In the genomic region with DNA sequence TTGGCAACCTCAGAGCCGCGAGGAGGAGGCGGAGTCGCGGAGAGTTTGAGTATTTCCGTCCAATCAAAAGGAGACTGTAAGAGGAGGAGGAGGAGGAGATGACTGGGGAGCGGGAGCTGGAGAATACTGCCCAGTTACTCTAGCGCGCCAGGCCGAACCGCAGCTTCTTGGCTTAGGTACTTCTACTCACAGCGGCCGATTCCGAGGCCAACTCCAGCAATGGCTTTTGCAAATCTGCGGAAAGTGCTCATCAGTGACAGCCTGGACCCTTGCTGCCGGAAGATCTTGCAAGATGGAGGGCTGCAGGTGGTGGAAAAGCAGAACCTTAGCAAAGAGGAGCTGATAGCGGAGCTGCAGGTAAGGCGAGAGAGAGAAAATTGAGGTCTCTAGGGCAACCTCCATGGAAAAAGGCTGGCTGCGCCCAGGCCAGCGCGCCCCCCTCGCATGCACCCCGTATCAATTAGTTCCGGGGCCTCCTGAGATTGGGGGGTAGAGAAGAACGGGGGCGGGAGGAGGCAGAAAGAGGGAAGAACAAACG, we compare ENCODE assay signal across 8 cellular contexts. TPM values are rescaled to one million over a fixed set of nuclear protein-coding genes. Genes with fewer than 3 reads are reported as not detected.
DNase-seq lines count a peak whose midpoint lies in the region; ATAC-seq lines count a peak whose summit lies in the region.

Gene PHGDH, plus strand, starts transcription at position 131 of the 538 bp plus-strand sequence. Its CDS starts 89 bp downstream, at position 220.

- H3K56ac ChIP-seq in mesendoderm (ENCODE audit: low read length): peak within 1 kb of the TSS; percentile 98

- no CpG with 5 or more reads among the region's 27 CpGs for WGBS in mesendoderm (ENCODE audit: extremely low coverage, insufficient coverage, low lambda C conversion rate)

- ATAC-seq in activated CD4-positive, CD25-positive, alpha-beta regulatory T cell treated with anti-CD3 and anti-CD28 coated beads, Interleukin-2, amount 50 U/mL, for 24 hours: peak; percentile 59 to 69
- ATAC-seq in HG02981 (IDR thresholded peaks at IDR 0.05; ENCODE audit: unreplicated experiment): peak; percentile 60

- H3K79me2 ChIP-seq in mesendoderm (ENCODE audit: control insufficient read depth, insufficient read depth, low read length): peaks cover 45% of the 10 kb centered on the region

- H3K9me3 ChIP-seq in endocrine pancreas (ENCODE audit: control insufficient read depth, low read length): no peaks in the 10 kb centered on the region

- H2BK120ac ChIP-seq in mesendoderm (ENCODE audit: low read depth, low read length): peak within 1 kb of the TSS; percentile 11

- no peak for DNase-seq in activated CD4-positive, CD25-positive, alpha-beta regulatory T cell (lab: John Stamatoyannopoulos, UW)
- peak; percentile 71 for DNase-seq in NCI-H2196 treated with DMSO at 0.1 percent for 48 hours (lab: John Stamatoyannopoulos, UW; ENCODE audit: unreplicated experiment)
- peak; percentile 9 to 30 for DNase-seq in activated CD4-positive, alpha-beta T cell treated with anti-CD3 and anti-CD28 coated beads, Interleukin-2, amount 50 U/mL, for 24 hours (ENCODE audit: low read depth in 1 of 2, low spot score in 1 of 2)
- peak; percentile 96 for DNase-seq in mesendoderm
- DNase-seq in stimulated activated CD8-positive, alpha-beta memory T cell treated with anti-CD3 and anti-CD28 coated beads, Interleukin-15, amount 100 ng/mL, for 4 hours (ENCODE audit: low read depth in 2 of 2): peak; percentile 17 to 19

- peak within 1 kb of the TSS; percentile 62 for H2BK5ac ChIP-seq in mesendoderm (ENCODE audit: low read length)

- no peak within 1 kb of the TSS for H2BK15ac ChIP-seq in mesendoderm (replicated peaks; ENCODE audit: low read depth)

- no peaks in the 10 kb centered on the region for H3K27me3 ChIP-seq in endocrine pancreas (ENCODE audit: control insufficient read depth, insufficient read depth, low read length)
- H3K27me3 ChIP-seq in mesendoderm (ENCODE audit: insufficient read depth, low read length, poor library complexity): no peaks in the 10 kb centered on the region

- peak within 1 kb of the TSS; percentile 87 for H3K4me2 ChIP-seq in mesendoderm (ENCODE audit: low read length)

- H2AK5ac ChIP-seq in mesendoderm (ENCODE audit: low read length): no peak within 1 kb of the TSS

- no peak within 1 kb of the TSS for H4K5ac ChIP-seq in mesendoderm (ENCODE audit: low read length)

- peak within 1 kb of the TSS; percentile 85 for H3K27ac ChIP-seq in mesendoderm (ENCODE audit: low read depth, low read length)

- H3K36me3 ChIP-seq in endocrine pancreas (ENCODE audit: control insufficient read depth, insufficient read depth, low read length): no peaks in the 10 kb centered on the region
- H3K36me3 ChIP-seq in mesendoderm (ENCODE audit: control insufficient read depth, insufficient read depth, low read length): peaks cover 1% of the 10 kb centered on the region

- H3K9ac ChIP-seq in endocrine pancreas (ENCODE audit: control insufficient read depth, insufficient read depth, low read length) (no peak within 1 kb of the TSS), mesendoderm (ENCODE audit: low read length) (peak within 1 kb of the TSS; percentile 80)

- H3K4me1 ChIP-seq in endocrine pancreas (ENCODE audit: control insufficient read depth, insufficient read depth, low read length) (no peaks in the 10 kb centered on the region), mesendoderm (ENCODE audit: control insufficient read depth, low read depth, low read length) (peaks cover 22% of the 10 kb centered on the region)

- H3K18ac ChIP-seq in mesendoderm (ENCODE audit: low read length): peak within 1 kb of the TSS; percentile 93

- no peak within 1 kb of the TSS for H4K8ac ChIP-seq in mesendoderm (ENCODE audit: low read depth, low read length)

- H3K79me1 ChIP-seq in mesendoderm (ENCODE audit: low read length): peaks cover 11% of the 10 kb centered on the region

- peak within 1 kb of the TSS; percentile 97 for H3K4ac ChIP-seq in mesendoderm (ENCODE audit: low read depth, low read length)

- H3K4me3 ChIP-seq in endocrine pancreas (ENCODE audit: control insufficient read depth, insufficient read depth, low read length): peak within 1 kb of the TSS; percentile 51
- H3K4me3 ChIP-seq in mesendoderm (ENCODE audit: low read length): peak within 1 kb of the TSS; percentile 78

- H3K23ac ChIP-seq in mesendoderm (ENCODE audit: low read length): peak within 1 kb of the TSS; percentile 1

RNA-seq across cellular contexts. Expression of gene PHGDH, which starts in this region (rescaled TPM):
- polyA plus RNA-seq in mesendoderm (2013, experiment 1 of 2): 198 TPM
- polyA plus RNA-seq in mesendoderm (2013, experiment 2 of 2): 198 TPM

Comparison
In these comparisons a context has a peak if more than half of its experiments do, and no peak if none do; other contexts are left out.
1. DNase-seq: peak in NCI-H2196 treated with DMSO at 0.1 percent for 48 hours (single experiment), activated CD4-positive, alpha-beta T cell treated with anti-CD3 and anti-CD28 coated beads, Interleukin-2, amount 50 U/mL, for 24 hours (2 of 2), mesendoderm (single experiment) and stimulated activated CD8-positive, alpha-beta memory T cell treated with anti-CD3 and anti-CD28 coated beads, Interleukin-15, amount 100 ng/mL, for 4 hours (2 of 2); none in activated CD4-positive, CD25-positive, alpha-beta regulatory T cell (0 of 4).